ENCODE assay signal across 6 cellular contexts in genomic region chr1:43969416-43969745, GRCh38. TPM values are rescaled to one million over a fixed set of nuclear protein-coding genes. Genes with fewer than 3 reads are reported as not detected.
DNase-seq lines count a peak whose midpoint lies in the region; ATAC-seq, FAIRE-seq and TF ChIP-seq lines count a peak whose summit lies in the region.

No MANE protein-coding gene starts in this region.

- peaks cover 16% of the 10 kb centered on the region for H3K4me1 ChIP-seq in Loucy (ENCODE audit: insufficient read depth, low read length, poor library complexity, severe bottlenecking)
- H3K4me1 ChIP-seq in skeletal muscle satellite cell (ENCODE audit: control insufficient read depth, insufficient read depth, low read length): peaks cover 12% of the 10 kb centered on the region

- H2AFZ ChIP-seq in Loucy (ENCODE audit: low read length): no peak overlapping the region

- H3K79me2 ChIP-seq in Loucy (ENCODE audit: insufficient read depth, low read length): peaks cover 12% of the 10 kb centered on the region; the same call in 1 of the 2 replicates

- no peak overlapping the region for H3K9ac ChIP-seq in Loucy (ENCODE audit: low read depth, low read length, poor library complexity, severe bottlenecking)
- no peak overlapping the region for H3K9ac ChIP-seq in skeletal muscle satellite cell (ENCODE audit: low read depth, low read length)

- no peaks in the 10 kb centered on the region for H3K9me2 ChIP-seq in Loucy (replicated peaks; ENCODE audit: low read depth, low read length)

- no peak for DNase-seq in coronary artery (ENCODE audit: low spot score)
- DNase-seq in H54 (ENCODE audit: insufficient read length, low spot score): no peak
- no peak for DNase-seq in UCSD-AML1 (lab: John Stamatoyannopoulos, UW; ENCODE audit: unreplicated experiment)

- H3K27ac ChIP-seq in coronary artery: no peak overlapping the region

- H3K4me2 ChIP-seq in Loucy (ENCODE audit: low read depth, low read length, poor library complexity, severe bottlenecking): peak overlapping the region; percentile 52
- H3K4me2 ChIP-seq in skeletal muscle satellite cell (ENCODE audit: low read length): peak overlapping the region; percentile 71

- H3K4me3 ChIP-seq in Loucy (ENCODE audit: low read length, poor library complexity, severe bottlenecking): peak overlapping the region; percentile 97
- H3K4me3 ChIP-seq in coronary artery: peak overlapping the region; percentile 87
- peak overlapping the region; percentile 49 for H3K4me3 ChIP-seq in skeletal muscle satellite cell (ENCODE audit: low read length)

- H3K9me3 ChIP-seq in Loucy (ENCODE audit: insufficient read depth, low read depth, low read length) (no peaks in the 10 kb centered on the region), skeletal muscle satellite cell (replicated peaks; ENCODE audit: low read length) (no peaks in the 10 kb centered on the region)

- no peak for ATAC-seq in GM21619 (IDR thresholded peaks at IDR 0.05; ENCODE audit: unreplicated experiment)

- TF ChIP-seq POLR2A in H54 (IDR thresholded peaks at IDR 0.05; ENCODE audit: low read depth, low read length): no peak

- H3F3A ChIP-seq in Loucy (ENCODE audit: low read depth): no peaks in the 10 kb centered on the region; the same call in 1 of the 2 replicates

- H3K27me3 ChIP-seq in Loucy (ENCODE audit: insufficient read depth, low read length, poor library complexity, severe bottlenecking): no peaks in the 10 kb centered on the region
- H3K27me3 ChIP-seq in skeletal muscle satellite cell (ENCODE audit: control insufficient read depth, insufficient read depth, low read length): no peaks in the 10 kb centered on the region

- no peaks in the 10 kb centered on the region for H3K36me3 ChIP-seq in Loucy (ENCODE audit: insufficient read depth, low read length)
- peaks cover 23% of the 10 kb centered on the region for H3K36me3 ChIP-seq in skeletal muscle satellite cell (ENCODE audit: insufficient read depth, low read length)

- TF ChIP-seq CTCF in Loucy (conservative IDR thresholded peaks at IDR 0.05; ENCODE audit: low read length) (no peak), coronary artery (IDR thresholded peaks at IDR 0.05) (no peak)

- no peak for FAIRE-seq in H54 (lab: Jason Lieb, UNC)

- no peaks in the 10 kb centered on the region for H4K20me1 ChIP-seq in Loucy (ENCODE audit: insufficient read depth, low read length, poor library complexity, severe bottlenecking)

RNA-seq across cellular contexts. Expression of gene DPH2, which starts 0.4 kb away (rescaled TPM):
- 18.1 and 19.8 TPM in 2 replicates for total RNA-seq in skeletal muscle satellite cell (2012; rRNA removed)

RNA-seq across cellular contexts. Expression of gene ATP6V0B, which starts 5.4 kb away (rescaled TPM):
- 75.8 and 112 TPM in 2 replicates for total RNA-seq in skeletal muscle satellite cell (2012; rRNA removed)

RNA-seq across cellular contexts. Expression of gene B4GALT2, which starts 9.6 kb away (rescaled TPM):
- total RNA-seq in skeletal muscle satellite cell (2012; rRNA removed): 72.8 and 94.4 TPM in 2 replicates

RNA-seq across cellular contexts. Expression of gene CCDC24, which starts 22.0 kb away (rescaled TPM):
- total RNA-seq in skeletal muscle satellite cell (2012; rRNA removed): 2.3 and 5.0 TPM in 2 replicates

RNA-seq across cellular contexts. Expression of gene IPO13, which starts 22.6 kb away (rescaled TPM):
- total RNA-seq in skeletal muscle satellite cell (2012; rRNA removed): 18.8 and 20.5 TPM in 2 replicates
